In genomic region chr16:87534030-87534653, GRCh38 we compare ENCODE assay signal across 24 cellular contexts. TPM values are rescaled to one million over a fixed set of nuclear protein-coding genes. Genes with fewer than 3 reads are reported as not detected.
DNase-seq lines count a peak whose midpoint lies in the region; ATAC-seq, FAIRE-seq and TF ChIP-seq lines count a peak whose summit lies in the region.
"Had no signal": no experiment of that assay in that cellular context is flagged by ENCODE, and none has a peak within 500 bp of the region (broad histone marks: within the 10 kb centered on the region; RNA-seq: fewer than 3 reads in every experiment).

No MANE protein-coding gene starts in this region.

- BruUV-seq in HepG2 (replicated peaks; lab: Mats Ljungman, UMichigan) (no TSS peak), K562 (replicated peaks; lab: Mats Ljungman, UMichigan) (no TSS peak)

- H3K27me3 ChIP-seq in HepG2 (ENCODE audit: control insufficient read depth in 1 of 2, insufficient read depth in 2 of 2, low read length in 2 of 2) (peaks cover under 1 to 1% of the 10 kb centered on the region in 2 experiments; a peak in 3 of 5 replicates), right lobe of liver (no peaks in the 10 kb centered on the region), K562 (ENCODE audit: control insufficient read depth in 2 of 2, insufficient read depth in 2 of 2, low read length in 2 of 2) (peaks cover 48 to 79% of the 10 kb centered on the region in 2 experiments; a peak in 4 of 5 replicates)
- H3K27me3 ChIP-seq: BE2C; BLaER1 treated with 17β-estradiol and CSF1 and Interleukin-3, amounts not matched to agents 10 nM and 100 nM had no signal

- WGBS in HepG2 (ENCODE audit: low lambda C conversion rate), result 64% methylated on average over 5 of the region's 5 CpGs
- 71% methylated on average over 5 of the region's 5 CpGs for WGBS in right lobe of liver (ENCODE audit: insufficient coverage, low coverage, low lambda C conversion rate, missing lambda C conversion rate)
- WGBS in K562 (ENCODE audit: insufficient coverage, low coverage, missing lambda C conversion rate), result 0% methylated on average over 5 of the region's 5 CpGs

- H3K4me1 ChIP-seq in HepG2 (ENCODE audit: insufficient read depth, low read length), result peaks cover 75% of the 10 kb centered on the region
- H3K4me1 ChIP-seq in right lobe of liver, result peaks cover 0 to 19% (median 8%) of the 10 kb centered on the region in 4 donors
- H3K4me1 ChIP-seq in K562 (replicated peaks in 1 of 2; ENCODE audit: control insufficient read depth in 2 of 2, insufficient read depth in 2 of 2, low read length in 2 of 2), result no peaks in the 10 kb centered on the region
- H3K4me1 ChIP-seq in kidney (ENCODE audit: control insufficient read depth in 1 of 2, insufficient read depth in 1 of 2, low read depth in 1 of 2, low read length in 2 of 2), result peaks cover 0 to 4% of the 10 kb centered on the region in 2 donors
- no peaks in the 10 kb centered on the region for H3K4me1 ChIP-seq in mucosa of descending colon (ENCODE audit: low read depth)
- H3K4me1 ChIP-seq: A549, BE2C had no signal

- TF ChIP-seq EP300 in HepG2 (IDR thresholded peaks at IDR 0.05; ENCODE audit: low read depth in 2 of 2, low read length in 2 of 2), result no peak
- no peak for TF ChIP-seq EP300 in HepG2 (CRISPR knock-in tag; IDR thresholded peaks at IDR 0.05; ENCODE audit: borderline replicate concordance)
- no peak for TF ChIP-seq EP300 in K562 (IDR thresholded peaks at IDR 0.05; ENCODE audit: low read length)

- CTCF ChIA-PET in HepG2 (lab: Yijun Ruan, JAX; ENCODE audit: low intra/inter-chr PET ratio, low total read pairs), result interaction anchor here (0.6 kb wide), 1 partner anchor 1707 kb away, joined by 3 read pairs; no protein-coding TSS in a partner anchor
- CTCF ChIA-PET in K562 (lab: Yijun Ruan, JAX; ENCODE audit: low intra/inter-chr PET ratio), result no interaction called here

- FAIRE-seq in HepG2 (lab: Jason Lieb, UNC), result no peak
- FAIRE-seq in K562 (lab: Jason Lieb, UNC), result no peak
- FAIRE-seq in kidney (lab: Jason Lieb, UNC), result no peak
- FAIRE-seq: A549, D721Med, G401.6, GM12892 had no signal

- H4K20me1 ChIP-seq in HepG2 (ENCODE audit: insufficient read depth, low read length), result no peaks in the 10 kb centered on the region
- 0 out of 2 replicates have a peak, but pooled peaks cover 2% of the 10 kb centered on the region for H4K20me1 ChIP-seq in K562 (replicated peaks; ENCODE audit: control insufficient read depth, insufficient read depth, low read length)
- H4K20me1 ChIP-seq: BLaER1 treated with 17β-estradiol and CSF1 and Interleukin-3, amounts not matched to agents 10 nM and 100 nM had no signal

- TF ChIP-seq POLR2A in HepG2 (IDR thresholded peaks at IDR 0.05; ENCODE audit: insufficient read depth in 1 of 2, low read depth in 2 of 2, low read length in 2 of 2) (no peak), right lobe of liver (IDR thresholded peaks at IDR 0.05) (no peak), K562 (conservative IDR thresholded peaks at IDR 0.05) (no peak)

- no peak overlapping the region for H3K9ac ChIP-seq in HepG2 (ENCODE audit: insufficient read depth, low read depth, low read length)
- H3K9ac ChIP-seq in K562 (ENCODE audit: insufficient read depth in 1 of 2, low read depth in 2 of 2, low read length in 2 of 2), result no peak overlapping the region
- H3K9ac ChIP-seq in kidney (ENCODE audit: low read length in 2 of 2), result no peak overlapping the region
- H3K9ac ChIP-seq: BLaER1 treated with 17β-estradiol and CSF1 and Interleukin-3, amounts not matched to agents 10 nM and 100 nM had no signal

- no peak for DNase-seq in HepG2 (ENCODE audit: low spot score)
- no peak for DNase-seq in right lobe of liver
- peak; percentile 60 for DNase-seq in M059J (ENCODE audit: low read depth)
- no peak for DNase-seq in K562 (ENCODE audit: extremely low read depth in 1 of 4, low spot score in 3 of 4)
- DNase-seq in NCI-H1930 (lab: John Stamatoyannopoulos, UW), result no peak
- no peak for DNase-seq in kidney
- no peak for DNase-seq in mucosa of descending colon
- no peak for DNase-seq in T-helper 1 cell
- DNase-seq: ACHN; AML-193; BE2C; CD4-positive, alpha-beta T cell; CD8-positive, alpha-beta memory T cell; DMS 273 treated with DMSO at 0.1 percent for 48 hours; DMS79; H9 had no signal

- intact Hi-C loops in HepG2 (cut with micrococcal nuclease; ENCODE audit: unreplicated experiment), result no loop called here
- intact Hi-C loops in right lobe of liver (cut with DNase I), result no loop called here
- intact Hi-C loops in K562 (cut with micrococcal nuclease), result no loop called here
- intact Hi-C loops in kidney (cut with DNase I), result no loop called here
- intact Hi-C loops in mucosa of descending colon (cut with DNase I, micrococcal nuclease), result no loop called here

- H3K79me2 ChIP-seq in HepG2 (ENCODE audit: insufficient read depth, low read length), result no peaks in the 10 kb centered on the region
- no peaks in the 10 kb centered on the region for H3K79me2 ChIP-seq in K562 (ENCODE audit: control insufficient read depth, insufficient read depth, low read length)

- H3K4me2 ChIP-seq in HepG2 (ENCODE audit: low read depth, low read length), result no peak overlapping the region
- no peak overlapping the region for H3K4me2 ChIP-seq in K562 (ENCODE audit: insufficient read depth, low read length)
- H3K4me2 ChIP-seq: A549; BLaER1 treated with 17β-estradiol and CSF1 and Interleukin-3, amounts not matched to agents 10 nM and 100 nM; GM23338 had no signal

- H2AFZ ChIP-seq in HepG2 (ENCODE audit: low read length) (no peak overlapping the region), K562 (ENCODE audit: low read depth, low read length) (no peak overlapping the region)
- H2AFZ ChIP-seq: GM23338 had no signal

- no peak overlapping the region for H3K27ac ChIP-seq in HepG2 (ENCODE audit: extremely low read length, insufficient read depth, low read length)
- H3K27ac ChIP-seq in right lobe of liver, result no peak overlapping the region
- no peak overlapping the region for H3K27ac ChIP-seq in K562 (ENCODE audit: extremely low read depth, low read depth, low read length)
- H3K27ac ChIP-seq in kidney (ENCODE audit: low read depth in 2 of 2, low read length in 2 of 2), result no peak overlapping the region
- H3K27ac ChIP-seq: 22Rv1; A549; BLaER1 treated with 17β-estradiol and CSF1 and Interleukin-3, amounts not matched to agents 10 nM and 100 nM had no signal

- H3K4me3 ChIP-seq in HepG2 (replicated peaks in 1 of 3; ENCODE audit: insufficient read depth in 1 of 3, low read depth in 2 of 3, low read length in 3 of 3) (no peak overlapping the region), right lobe of liver (no peak overlapping the region), K562 (no peak overlapping the region), kidney (ENCODE audit: low read length in 2 of 2) (no peak overlapping the region), mucosa of descending colon (no peak overlapping the region)
- H3K4me3 ChIP-seq: A549; BLaER1 treated with 17β-estradiol and CSF1 and Interleukin-3, amounts not matched to agents 10 nM and 100 nM; GM23338 had no signal

- in situ Hi-C loops in HepG2 (cut with HindIII; ENCODE audit: extremely low pct_ligation_motif_present, low pct_unique_long_range_greater_than_20kb) (no loop called here), K562 (cut with MboI) (no loop called here)

- H3K36me3 ChIP-seq in HepG2 (replicated peaks in 1 of 2; ENCODE audit: control insufficient read depth in 1 of 2, insufficient read depth in 2 of 2, low read length in 2 of 2) (no peaks in the 10 kb centered on the region), right lobe of liver (no peaks in the 10 kb centered on the region), K562 (ENCODE audit: control insufficient read depth, insufficient read depth, low read length) (no peaks in the 10 kb centered on the region), kidney (ENCODE audit: control insufficient read depth in 1 of 2, insufficient read depth in 2 of 2, low read length in 2 of 2) (no peaks in the 10 kb centered on the region), mucosa of descending colon (ENCODE audit: low read depth) (no peaks in the 10 kb centered on the region)
- H3K36me3 ChIP-seq: BE2C; BLaER1 treated with 17β-estradiol and CSF1 and Interleukin-3, amounts not matched to agents 10 nM and 100 nM had no signal

- H3K9me1 ChIP-seq in K562 (ENCODE audit: control insufficient read depth, insufficient read depth, low read length), result peaks cover 1% of the 10 kb centered on the region

- TF ChIP-seq RAD21 in HepG2 (CRISPR knock-in tag; IDR thresholded peaks at IDR 0.05) (no peak), K562 (CRISPR knock-in tag; conservative IDR thresholded peaks at IDR 0.05 in 1 of 2, IDR thresholded peaks at IDR 0.05 in 1 of 2) (no peak)

- TF ChIP-seq CTCF in HepG2 (CRISPR knock-in tag; IDR thresholded peaks at IDR 0.05), result no peak
- no peak for TF ChIP-seq CTCF in right lobe of liver (IDR thresholded peaks at IDR 0.05)
- no peak for TF ChIP-seq CTCF in K562 (IDR thresholded peaks at IDR 0.05 in 2 of 3, conservative IDR thresholded peaks at IDR 0.05 in 1 of 3; ENCODE audit: insufficient read depth in 2 of 3, low read depth in 1 of 3, low read length in 3 of 3)
- no peak for TF ChIP-seq CTCF in kidney (IDR thresholded peaks at IDR 0.05; ENCODE audit: borderline replicate concordance, extremely low read depth, insufficient read depth)
- TF ChIP-seq CTCF in mucosa of descending colon (IDR thresholded peaks at IDR 0.05), result no peak

- POLR2A ChIA-PET in HepG2 (lab: Yijun Ruan, JAX) (no interaction called here), K562 (lab: Yijun Ruan, JAX) (no interaction called here)

- H3K9me3 ChIP-seq in HepG2 (ENCODE audit: low read length), result peaks cover 29% of the 10 kb centered on the region
- H3K9me3 ChIP-seq in right lobe of liver, result no peaks in the 10 kb centered on the region
- 0 out of 2 replicates have a peak, but pooled peaks cover 1% of the 10 kb centered on the region for H3K9me3 ChIP-seq in K562 (replicated peaks; ENCODE audit: control insufficient read depth, insufficient read depth, low read depth, low read length)
- peaks cover 3 to 6% of the 10 kb centered on the region in 2 donors for H3K9me3 ChIP-seq in kidney (ENCODE audit: control insufficient read depth in 1 of 2, low read length in 2 of 2)
- H3K9me3 ChIP-seq in mucosa of descending colon, result peaks cover 12% of the 10 kb centered on the region

- ATAC-seq in HepG2, result no peak
- no peak for ATAC-seq in right lobe of liver
- ATAC-seq in K562, result no peak
- no peak for ATAC-seq in mucosa of descending colon
- ATAC-seq: A549, GM23338, HCT116 had no signal

RNA-seq across cellular contexts. Expression of gene ZCCHC14, which starts 41.3 kb away (rescaled TPM):
- 12.5 and 20.4 TPM in 2 replicates for total RNA-seq in HepG2 (2016; rRNA removed; fragmentation: Illumina TruSeq; extraction: Trizol)
- 10.4 and 15.8 TPM in 2 replicates for total RNA-seq in HepG2 (2016; cell fraction: cytosol; rRNA removed; fragmentation: Illumina TruSeq; extraction: Trizol; ENCODE audit: low read depth)
- 11.4 and 19.2 TPM in 2 replicates for total RNA-seq in HepG2 (2016; cell fraction: insoluble cytoplasmic fraction; rRNA removed; fragmentation: Illumina TruSeq; extraction: Trizol)
- total RNA-seq in HepG2 (2016; cell fraction: membrane; rRNA removed; fragmentation: Illumina TruSeq; extraction: Trizol), result 9.4 and 10.4 TPM in 2 replicates
- 21.7 and 25.2 TPM in 2 replicates for total RNA-seq in HepG2 (2016; cell fraction: nucleus; rRNA removed; fragmentation: Illumina TruSeq; extraction: Trizol)
- 12.4 and 13.9 TPM in 2 replicates for polyA plus RNA-seq in HepG2 (2011; rRNA removed)
- 7.2 and 8.1 TPM in 2 replicates for polyA plus RNA-seq in HepG2 (2011; cell fraction: cytosol; rRNA removed)
- polyA plus RNA-seq in HepG2 (2011; cell fraction: nucleus; rRNA removed), result 44.4 and 55.9 TPM in 2 replicates
- polyA plus RNA-seq in HepG2 (2012), result 24.9 and 25.6 TPM in 2 replicates
- 0.75 and 0.90 TPM in 2 replicates for polyA plus RNA-seq in HepG2 (2016; cell fraction: cytosol; fragmentation: Illumina TruSeq; extraction: Trizol; ENCODE audit: low read depth)
- 19.5 and 24.4 TPM in 2 replicates for polyA plus RNA-seq in HepG2 (2016; cell fraction: insoluble cytoplasmic fraction; fragmentation: Illumina TruSeq; extraction: Trizol; ENCODE audit: low read depth)
- 3.1 and 3.9 TPM in 2 replicates for polyA plus RNA-seq in HepG2 (2016; cell fraction: membrane; fragmentation: Illumina TruSeq; extraction: Trizol; ENCODE audit: low read depth)
- 46.5 and 48.4 TPM in 2 replicates for polyA plus RNA-seq in HepG2 (2016; cell fraction: nucleus; fragmentation: Illumina TruSeq; extraction: Trizol; ENCODE audit: insufficient read depth, low read depth)
- polyA minus RNA-seq in HepG2 (2011; rRNA and poly(A)+ RNA removed; ENCODE audit: low replicate concordance), result 16.6 and 28.7 TPM in 2 replicates
- 20.6 and 23.9 TPM in 2 replicates for polyA minus RNA-seq in HepG2 (2011; cell fraction: cytosol; rRNA and poly(A)+ RNA removed)
- 24.0 and 26.7 TPM in 2 replicates for polyA minus RNA-seq in HepG2 (2011; cell fraction: nucleus; rRNA and poly(A)+ RNA removed)
- total RNA-seq in right lobe of liver, result 10 to 100 TPM; 12.6 to 26.5 (median 17.7) TPM
- total RNA-seq in M059J (2014; rRNA removed; shearing (Covaris generic)), result 3.4 and 7.8 TPM in 2 replicates
- 12.3 and 12.8 TPM in 2 replicates for total RNA-seq in K562 (2011; cell fraction: chromatin; rRNA removed; ENCODE audit: low replicate concordance)
- total RNA-seq in K562 (2011; cell fraction: nucleolus; rRNA removed), result 8.2 and 10.7 TPM in 2 replicates
- total RNA-seq in K562 (2011; cell fraction: nucleoplasm; rRNA removed), result 7.7 and 8.7 TPM in 2 replicates
- total RNA-seq in K562 (2014; rRNA removed), result 3.0 and 3.6 TPM in 2 replicates
- 2.1 and 2.3 TPM in 2 replicates for total RNA-seq in K562 (2014; rRNA removed; fragmentation: Illumina TruSeq; extraction: Trizol)
- total RNA-seq in K562 (2015; rRNA removed; fragmentation: Illumina TruSeq; extraction: Trizol), result 2.9 and 3.3 TPM in 2 replicates
- 12.4 and 12.8 TPM in 2 replicates for total RNA-seq in K562 (2021)
- polyA plus RNA-seq in K562 (2011; rRNA removed), result 1.8 and 2.4 TPM in 2 replicates
- polyA plus RNA-seq in K562 (2011; cell fraction: cytosol; rRNA removed), result 1.9 and 2.9 TPM in 2 replicates
- polyA plus RNA-seq in K562 (2011; cell fraction: nucleus; rRNA removed), result 8.2 and 15.7 TPM in 2 replicates
- 7.3 and 8.2 TPM in 2 replicates for polyA plus RNA-seq in K562 (2012)
- polyA plus RNA-seq in K562 (2014; fragmentation: Illumina TruSeq; extraction: Trizol), result 5.9 and 6.0 TPM in 2 replicates
- polyA plus RNA-seq in K562 (2014; fragmentation: Nextera tagmentation; extraction: Ambion mirVana), result 1 to 10 TPM; 1.5 TPM
- 5.1 and 5.5 TPM in 2 replicates for polyA plus RNA-seq in K562 (2014; rRNA removed)
- polyA minus RNA-seq in K562 (2011; rRNA and poly(A)+ RNA removed), result 2.8 and 3.0 TPM in 2 replicates
- polyA minus RNA-seq in K562 (2011; cell fraction: cytosol; rRNA and poly(A)+ RNA removed), result 5.0 and 7.8 TPM in 2 replicates
- 6.2 and 6.7 TPM in 2 replicates for polyA minus RNA-seq in K562 (2011; cell fraction: nucleus; rRNA and poly(A)+ RNA removed)
- 32.8 TPM for total RNA-seq in kidney
- 6.4 TPM for polyA plus RNA-seq in kidney (ENCODE audit: insufficient read depth, low read depth, low replicate concordance)
- total RNA-seq in mucosa of descending colon, result 10 to 100 TPM; 30.3 to 36.4 (median 32.3) TPM
